ENCODE assay signal across 21 cellular contexts in the genomic region with DNA sequence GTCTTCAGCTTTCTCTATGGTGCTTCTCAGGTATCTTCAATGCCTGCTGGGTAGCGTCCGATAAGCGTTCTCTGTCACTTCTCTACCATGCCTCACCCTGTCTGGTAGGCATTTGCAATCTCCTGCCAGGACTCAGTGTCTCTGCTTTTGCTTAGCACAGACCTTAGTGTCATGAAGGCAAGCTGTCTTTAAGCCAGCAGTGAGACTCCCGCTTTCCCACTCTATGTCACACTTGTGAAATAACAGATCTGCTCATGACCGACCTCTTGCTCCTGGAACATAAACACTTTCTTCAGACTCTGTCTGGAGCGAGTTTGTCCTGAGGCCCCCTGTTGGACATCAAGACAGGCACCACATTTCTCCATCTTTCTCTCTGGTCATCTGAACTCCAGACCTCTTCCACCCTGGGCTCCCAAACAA. TPM values are rescaled to one million over a fixed set of nuclear protein-coding genes. Genes with fewer than 3 reads are reported as not detected.
A peak's percentile ranks its signal among the peaks of the same experiment; 100 is the strongest.
DNase-seq lines count a peak whose midpoint lies in the region; ATAC-seq, FAIRE-seq and TF ChIP-seq lines count a peak whose summit lies in the region.
"Had no signal": no experiment of that assay in that cellular context is flagged by ENCODE, and none has a peak within 500 bp of the region (broad histone marks: within the 10 kb centered on the region; RNA-seq: fewer than 3 reads in every experiment).

No MANE protein-coding gene starts in this region.

- no peak for TF ChIP-seq CTCF in NB4 (IDR thresholded peaks at IDR 0.05; ENCODE audit: low read depth, low read length)
- TF ChIP-seq CTCF in endothelial cell (IDR thresholded peaks at IDR 0.05; ENCODE audit: unreplicated experiment), result peak; percentile 8
- peak; percentile 30 for TF ChIP-seq CTCF in progenitor cell of endocrine pancreas (IDR thresholded peaks at IDR 0.05; ENCODE audit: unreplicated experiment)
- no peak for TF ChIP-seq CTCF in pancreas (IDR thresholded peaks at IDR 0.05)

- ATAC-seq in pancreas, result no peak
- ATAC-seq in aorta (ENCODE audit: low FRiP score), result no peak
- ATAC-seq: naive thymus-derived CD8-positive, alpha-beta T cell; stimulated activated naive CD8-positive, alpha-beta T cell treated with anti-CD3 and anti-CD28 coated beads, Interleukin-15, Interleukin-2, amounts not matched to agents 100 U/mL and 50 U/mL, for 24 hours had no signal

- FAIRE-seq in pancreas (lab: Jason Lieb, UNC), result no peak

- H3K27ac Mint-ChIP-seq in endothelial cell (ENCODE audit: unreplicated experiment) (no peak overlapping the region), progenitor cell of endocrine pancreas (no peak overlapping the region)

- H3K4me3 Mint-ChIP-seq in endothelial cell (ENCODE audit: unreplicated experiment) (no peak overlapping the region), progenitor cell of endocrine pancreas (ENCODE audit: low read depth) (no peak overlapping the region)
- H3K4me3 Mint-ChIP-seq: naive thymus-derived CD8-positive, alpha-beta T cell had no signal

- H3K27me3 Mint-ChIP-seq in endothelial cell (ENCODE audit: unreplicated experiment) (peaks cover 6% of the 10 kb centered on the region), progenitor cell of endocrine pancreas (no peaks in the 10 kb centered on the region)

- H3K9me3 ChIP-seq in pancreas (no peaks in the 10 kb centered on the region), aorta (ENCODE audit: control insufficient read depth, low read length) (no peaks in the 10 kb centered on the region)
- H3K9me3 ChIP-seq: SK-N-SH, upper lobe of left lung had no signal

- no peaks in the 10 kb centered on the region for H3K36me3 ChIP-seq in pancreas
- H3K36me3 ChIP-seq in aorta (ENCODE audit: control insufficient read depth in 1 of 2, insufficient read depth in 2 of 2, low read length in 1 of 2), result no peaks in the 10 kb centered on the region
- H3K36me3 ChIP-seq: upper lobe of left lung had no signal

- DNase-seq in NB4 (ENCODE audit: low read depth) (peak; percentile 7), SK-MEL-5 (ENCODE audit: low read depth, low spot score) (peak; percentile 67), endothelial cell (ENCODE audit: low spot score) (no peak), progenitor cell of endocrine pancreas (ENCODE audit: low spot score, unreplicated experiment) (no peak), pancreas (no peak), aorta (no peak)
- no peak for DNase-seq in activated CD4-positive, CD25-positive, alpha-beta regulatory T cell (lab: John Stamatoyannopoulos, UW)
- DNase-seq in activated CD4-positive, alpha-beta T cell treated with anti-CD3 and anti-CD28 coated beads, Interleukin-2, amount 50 U/mL, for 4 hours, result no peak
- DNase-seq: activated CD4-positive, alpha-beta T cell treated with anti-CD3 and anti-CD28 coated beads for 48 hours; activated CD8-positive, alpha-beta memory T cell treated with anti-CD3 and anti-CD28 coated beads, Interleukin-2, amount 50 U/mL, for 4 hours; activated effector memory CD4-positive, alpha-beta T cell treated with Interleukin-2 at 50 U/mL for 16 hours; AML-193; effector CD8-positive, alpha-beta T cell; naive thymus-derived CD8-positive, alpha-beta T cell; NCI-H526; SK-N-SH; stimulated activated naive CD8-positive, alpha-beta T cell treated with anti-CD3 and anti-CD28 coated beads, Interleukin-15, Interleukin-2, amounts not matched to agents 100 U/mL and 50 U/mL, for 24 hours; T-helper 9 cell; upper lobe of left lung had no signal

- TF ChIP-seq POLR2A in NB4 (IDR thresholded peaks at IDR 0.05; ENCODE audit: extremely low read depth, insufficient read length), result no peak

- H3K36me3 Mint-ChIP-seq in endothelial cell (ENCODE audit: low read depth, unreplicated experiment), result no peaks in the 10 kb centered on the region
- no peaks in the 10 kb centered on the region for H3K36me3 Mint-ChIP-seq in progenitor cell of endocrine pancreas (ENCODE audit: insufficient read depth)
- H3K36me3 Mint-ChIP-seq: naive thymus-derived CD8-positive, alpha-beta T cell had no signal

- H3K4me3 ChIP-seq in NB4 (ENCODE audit: low read depth, low read length) (no peak overlapping the region), pancreas (no peak overlapping the region), aorta (ENCODE audit: low read length in 2 of 2) (no peak overlapping the region)
- H3K4me3 ChIP-seq: upper lobe of left lung had no signal

- intact Hi-C loops in pancreas (cut with DNase I) (no loop called here), aorta (cut with DNase I) (no loop called here)

- in situ Hi-C loops in SK-MEL-5 (cut with HindIII; ENCODE audit: low pct_unique_long_range_greater_than_20kb, low sequenced_read_pairs), result no loop called here

- H3K4me1 Mint-ChIP-seq in endothelial cell (ENCODE audit: unreplicated experiment) (peaks cover 24% of the 10 kb centered on the region), progenitor cell of endocrine pancreas (ENCODE audit: low read depth) (peaks cover 7% of the 10 kb centered on the region)
- H3K4me1 Mint-ChIP-seq: naive thymus-derived CD8-positive, alpha-beta T cell had no signal

- 74 to 76% methylated on average over 6 of the region's 6 CpGs for WGBS in pancreas, 2 donors
- 82 to 84% methylated on average over 6 of the region's 6 CpGs for WGBS in aorta, 2 donors

- H3K9me3 Mint-ChIP-seq in endothelial cell (ENCODE audit: unreplicated experiment) (no peaks in the 10 kb centered on the region), progenitor cell of endocrine pancreas (ENCODE audit: low read depth) (no peaks in the 10 kb centered on the region)
- H3K9me3 Mint-ChIP-seq: naive thymus-derived CD8-positive, alpha-beta T cell had no signal

- H3K4me1 ChIP-seq in pancreas (no peaks in the 10 kb centered on the region), aorta (ENCODE audit: control insufficient read depth in 1 of 2, insufficient read depth in 2 of 2, low read length in 2 of 2) (no peaks in the 10 kb centered on the region)
- H3K4me1 ChIP-seq: parathyroid adenoma, upper lobe of left lung had no signal

- H3K27ac ChIP-seq in pancreas (no peak overlapping the region), aorta (ENCODE audit: low read depth in 1 of 2, low read length in 2 of 2) (no peak overlapping the region)
- H3K27ac ChIP-seq: parathyroid adenoma had no signal

- H3K27me3 ChIP-seq in pancreas, result no peaks in the 10 kb centered on the region
- H3K27me3 ChIP-seq in aorta (ENCODE audit: control insufficient read depth in 1 of 2, insufficient read depth in 2 of 2, low read length in 1 of 2), result no peaks in the 10 kb centered on the region
- H3K27me3 ChIP-seq: upper lobe of left lung had no signal

RNA-seq across cellular contexts. Expression of a gene that starts 17.0 kb away (rescaled TPM):
- total RNA-seq in SK-MEL-5 (2014; rRNA removed; shearing (Covaris generic)), result 3.6 and 3.8 TPM in 2 replicates
- 2.6 and 3.9 TPM in 2 replicates for polyA plus RNA-seq in SK-MEL-5 (2015; cell fraction: cytosol; rRNA removed)
- 4.7 and 7.2 TPM in 2 replicates for polyA plus RNA-seq in SK-MEL-5 (2015; cell fraction: nucleus; rRNA removed)
- total RNA-seq in endothelial cell (ENCODE audit: unreplicated experiment) (2.4 TPM), progenitor cell of endocrine pancreas (1.5 and 1.8 TPM in 2 replicates), pancreas (under 1 TPM; 0.08 to 0.34 (median 0.22) TPM), aorta (1 to 10 TPM; 5.4 to 6.1 TPM)
- polyA plus RNA-seq in pancreas (under 1 TPM; 0.04 to 0.26 TPM), aorta (1 to 10 TPM in 1 of 2 donors, not detected in 1; 1.8 TPM)
- total RNA-seq: lung microvascular endothelial cell; naive thymus-derived CD8-positive, alpha-beta T cell had no signal
- polyA plus RNA-seq: naive thymus-derived CD8-positive, alpha-beta T cell had no signal

Comparison
In these comparisons a context has a peak if more than half of its experiments do, and no peak if none do; other contexts are left out.
1. DNase-seq: peak in NB4 (single experiment) and SK-MEL-5 (single experiment); none in endothelial cell (single experiment), progenitor cell of endocrine pancreas (single experiment), activated CD4-positive, CD25-positive, alpha-beta regulatory T cell (0 of 4), pancreas (0 of 6), aorta (0 of 2) and activated CD4-positive, alpha-beta T cell treated with anti-CD3 and anti-CD28 coated beads, Interleukin-2, amount 50 U/mL, for 4 hours (0 of 2).
2. CTCF ChIP-seq: peak in endothelial cell (single experiment) and progenitor cell of endocrine pancreas (single experiment); none in NB4 (single experiment) and pancreas (0 of 4).